6 cellular contexts compared by ENCODE assay signal in genomic region chr7:99415513-99416127, GRCh38. TPM values are rescaled to one million over a fixed set of nuclear protein-coding genes. Genes with fewer than 3 reads are reported as not detected.
DNase-seq lines count a peak whose midpoint lies in the region; ATAC-seq, FAIRE-seq and TF ChIP-seq lines count a peak whose summit lies in the region.
"Not testable (repeated sequence)": the region's sequence is repeated elsewhere in the genome, so short reads cannot be mapped to it uniquely, and the experiment has no call there.

No MANE protein-coding gene starts in this region.

- H3K27ac Mint-ChIP-seq in astrocyte (ENCODE audit: unreplicated experiment) = not testable (repeated sequence)

- FAIRE-seq in astrocyte (lab: Jason Lieb, UNC) = not testable (repeated sequence)

- WGBS in heart right ventricle, 2 donors = 56 to 58% methylated on average over 17 of the region's 17 CpGs

- peak; percentile 46 for DNase-seq in KBM-7
- DNase-seq in RKO (ENCODE audit: low spot score) = peak; percentile 85
- DNase-seq in astrocyte (ENCODE audit: low read depth) = peak; percentile 36
- DNase-seq in heart right ventricle = peak; percentile 45 to 60
- DNase-seq in posterior vena cava (ENCODE audit: low spot score) = peak; percentile 92

- peaks cover 47% of the 10 kb centered on the region for H3K79me2 ChIP-seq in astrocyte (ENCODE audit: insufficient read depth, low read length)

- H2AFZ ChIP-seq in astrocyte (ENCODE audit: low read depth, low read length) = not testable (repeated sequence)

- H3K4me2 ChIP-seq in astrocyte (ENCODE audit: low read length) = not testable (repeated sequence)

- H3K4me1 Mint-ChIP-seq in astrocyte (ENCODE audit: low read depth, unreplicated experiment) = not testable (repeated sequence)

- H3K9me3 Mint-ChIP-seq in astrocyte (ENCODE audit: unreplicated experiment) = not testable (repeated sequence)

- H3K27ac ChIP-seq in C4-2B; astrocyte (ENCODE audit: low read depth, low read length); heart right ventricle: not testable (repeated sequence)

- H3K4me1 ChIP-seq in astrocyte (ENCODE audit: insufficient read depth, low read length); heart right ventricle: not testable (repeated sequence)

- peaks cover 15% of the 10 kb centered on the region for H3K36me3 Mint-ChIP-seq in astrocyte (ENCODE audit: low read depth, unreplicated experiment)

- intact Hi-C loops in heart right ventricle (cut with DNase I) = loop anchor here in 2 of 10 donors (10.0 kb wide), 2 partner anchors 51 to 371 kb away; no protein-coding TSS in a partner anchor
- intact Hi-C loops in posterior vena cava (cut with DNase I) = not testable (repeated sequence)

- H3K9me3 ChIP-seq in astrocyte (ENCODE audit: insufficient read depth, low read depth, low read length); heart right ventricle: not testable (repeated sequence)

- not testable (repeated sequence) for H3K4me3 Mint-ChIP-seq in astrocyte (ENCODE audit: unreplicated experiment)

- H3K36me3 ChIP-seq in astrocyte (ENCODE audit: insufficient read depth, low read length) (peaks cover 56% of the 10 kb centered on the region), heart right ventricle (peaks cover 3 to 100% (median 88%) of the 10 kb centered on the region in 9 donors)

- H3K4me3 ChIP-seq in astrocyte (ENCODE audit: insufficient read depth, low read depth, low read length); heart right ventricle: not testable (repeated sequence)

- in situ Hi-C loops in KBM-7 (cut with MboI; ENCODE audit: low pct_unique_long_range_greater_than_20kb, low sequenced_read_pairs) = not testable (repeated sequence)

- TF ChIP-seq CTCF in C4-2B (conservative IDR thresholded peaks at IDR 0.05) = peak; percentile 88
- TF ChIP-seq CTCF in astrocyte (IDR thresholded peaks at IDR 0.05; ENCODE audit: insufficient read depth, low read depth, low read length) = peak; percentile 54
- peak; percentile 18 to 71 (median 66) for TF ChIP-seq CTCF in heart right ventricle (IDR thresholded peaks at IDR 0.05)

- not testable (repeated sequence) for H3K9ac ChIP-seq in astrocyte (ENCODE audit: low read length)

- peaks cover 59% of the 10 kb centered on the region for H4K20me1 ChIP-seq in astrocyte (ENCODE audit: insufficient read depth, low read length)

- not testable (repeated sequence) for ATAC-seq in heart right ventricle

- H3K27me3 ChIP-seq in astrocyte (ENCODE audit: insufficient read depth, low read length); heart right ventricle: not testable (repeated sequence)

- H3K27me3 Mint-ChIP-seq in astrocyte (ENCODE audit: low read depth, unreplicated experiment) = not testable (repeated sequence)

RNA-seq across cellular contexts. Expression of gene BUD31, which starts 6.9 kb away (rescaled TPM):
- 167 and 176 TPM in 2 replicates for total RNA-seq in astrocyte
- total RNA-seq in heart right ventricle = 10 to 100 TPM; 28.3 to 59.7 (median 40.9) TPM
- polyA plus RNA-seq in heart right ventricle = 100 to 1,000 TPM in 1 of 2 donors, 10 to 100 TPM in 1; 81.7 to 116 TPM
- 10 to 100 TPM; 48.2 to 57.1 TPM for total RNA-seq in posterior vena cava

RNA-seq across cellular contexts. Expression of gene PDAP1, which starts 7.2 kb away (rescaled TPM):
- total RNA-seq in astrocyte = 106 and 111 TPM in 2 replicates
- total RNA-seq in heart right ventricle = 100 to 1,000 TPM in 3 of 10 donors, 10 to 100 TPM in 7; 89.7 to 130 (median 97.6) TPM
- polyA plus RNA-seq in heart right ventricle = 100 to 1,000 TPM in 1 of 2 donors, 10 to 100 TPM in 1; 71.4 to 312 TPM
- total RNA-seq in posterior vena cava = 10 to 100 TPM; 84.1 to 95.6 TPM

RNA-seq across cellular contexts. Expression of gene PTCD1, which starts 23.0 kb away (rescaled TPM):
- 5.8 and 7.4 TPM in 2 replicates for total RNA-seq in astrocyte
- total RNA-seq in heart right ventricle = 1 to 10 TPM; 2.7 to 4.8 (median 3.1) TPM
- polyA plus RNA-seq in heart right ventricle = 1 to 10 TPM; 2.4 to 3.2 TPM
- total RNA-seq in posterior vena cava = 1 to 10 TPM; 3.1 to 5.6 TPM

RNA-seq across cellular contexts. Expression of gene CPSF4, which starts 23.1 kb away (rescaled TPM):
- total RNA-seq in astrocyte (42.8 and 46.8 TPM in 2 replicates), heart right ventricle (10 to 100 TPM; 12.6 to 21.7 (median 15.7) TPM), posterior vena cava (10 to 100 TPM; 22.9 to 25.7 TPM)
- 10 to 100 TPM; 19.7 to 20.7 TPM for polyA plus RNA-seq in heart right ventricle

RNA-seq across cellular contexts. Expression of gene ARPC1B, which starts 41.1 kb away (rescaled TPM):
- total RNA-seq in astrocyte = 170 and 175 TPM in 2 replicates
- 10 to 100 TPM; 16.2 to 92.0 (median 19.0) TPM for total RNA-seq in heart right ventricle
- polyA plus RNA-seq in heart right ventricle = 100 to 1,000 TPM in 1 of 2 donors, 10 to 100 TPM in 1; 35.4 to 161 TPM
- 100 to 1,000 TPM; 102 to 144 TPM for total RNA-seq in posterior vena cava

Comparison
In these comparisons a context has a peak if more than half of its experiments do, and no peak if none do; other contexts are left out.
1. DNase-seq: peak in every context shown above with its lines; median percentile 92 in posterior vena cava; 85 in RKO; 52 in heart right ventricle; 46 in KBM-7; 36 in astrocyte.